ENCODE assay signal across 8 cellular contexts in the genomic region with DNA sequence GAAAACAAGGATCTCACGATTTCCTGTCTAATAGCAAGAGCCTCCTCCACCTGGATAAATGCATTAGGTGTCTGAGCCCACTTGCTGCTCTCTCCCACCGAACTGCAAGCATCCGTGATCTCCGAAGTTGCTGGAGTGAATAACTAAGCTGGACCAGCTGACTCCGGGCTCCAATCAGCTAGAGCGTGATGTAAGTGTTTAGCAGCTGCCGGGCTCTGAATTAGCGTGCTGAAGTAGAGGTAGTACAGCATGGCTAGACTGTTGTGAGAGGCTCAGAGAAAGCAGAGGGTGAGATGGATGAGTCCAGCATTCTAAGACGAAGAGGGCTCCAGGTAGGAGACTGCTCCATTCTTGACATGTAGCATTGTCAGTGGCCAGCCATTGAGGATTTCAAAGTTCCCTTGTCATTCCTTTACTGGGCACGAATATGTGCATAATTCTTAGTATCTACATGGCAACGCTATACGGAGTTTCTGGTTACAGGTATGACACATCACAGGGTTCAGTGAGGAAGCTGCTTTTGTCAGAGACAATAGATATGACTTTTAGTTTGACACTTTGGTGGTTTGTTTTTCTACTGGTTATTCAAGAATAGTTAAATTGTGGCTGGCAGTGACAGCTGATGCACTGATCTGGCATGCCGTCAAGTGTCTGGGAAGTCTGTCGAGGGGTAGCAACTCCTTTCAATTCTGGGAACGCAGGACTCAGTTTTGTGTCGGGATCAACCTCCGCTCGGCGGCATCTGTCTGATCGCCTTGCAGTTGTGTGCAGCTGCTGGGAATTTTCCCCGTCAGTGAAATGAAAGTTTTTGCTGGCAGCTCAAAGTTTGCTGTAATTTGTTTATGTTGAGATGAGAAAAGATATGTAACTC.
DNase-seq lines count a peak whose midpoint lies in the region; ATAC-seq and TF ChIP-seq lines count a peak whose summit lies in the region.

No MANE protein-coding gene starts in this region.

- WGBS in thymus, result 4% methylated on average over 21 of the region's 21 CpGs

- H4K20me1 ChIP-seq in PC-3 (ENCODE audit: low read length), result no peaks in the 10 kb centered on the region

- H3K27ac ChIP-seq in PC-3 (ENCODE audit: low read length) (no peak overlapping the region), thymus (ENCODE audit: low read depth) (peak overlapping the region; percentile 68)

- H3K36me3 Mint-ChIP-seq in activated naive CD4-positive, alpha-beta T cell treated with anti-CD3 and anti-CD28 coated beads, Interleukin-2, amount 50 U/mL, for 24 hours, result no peaks in the 10 kb centered on the region
- H3K36me3 Mint-ChIP-seq in neural crest cell (ENCODE audit: low read depth), result no peaks in the 10 kb centered on the region

- DNase-seq in GM03348 (ENCODE audit: low spot score), result peak; percentile 79
- DNase-seq in PC-3, result peak; percentile 47
- peak; percentile 88 for DNase-seq in globus pallidus (ENCODE audit: low spot score)
- DNase-seq in neural crest cell (ENCODE audit: low read depth, low spot score), result peak; percentile 30
- no peak for DNase-seq in NCI-H446 (lab: John Stamatoyannopoulos, UW)

- peak overlapping the region; percentile 65 for H3K4me3 ChIP-seq in PC-3 (ENCODE audit: low read length)
- peak overlapping the region; percentile 51 for H3K4me3 ChIP-seq in thymus (ENCODE audit: low read length)

- no peaks in the 10 kb centered on the region for H3K9me3 ChIP-seq in PC-3 (ENCODE audit: low read length)
- no peaks in the 10 kb centered on the region for H3K9me3 ChIP-seq in thymus (ENCODE audit: control insufficient read depth)

- BruUV-seq in PC-3 (replicated peaks; lab: Mats Ljungman, UMichigan), result no TSS peak

- H2AFZ ChIP-seq in PC-3 (ENCODE audit: low read length), result peak overlapping the region; percentile 50

- H3K4me2 ChIP-seq in PC-3 (ENCODE audit: low read length), result peak overlapping the region; percentile 80

- peak overlapping the region; percentile 68 for H3K4me3 Mint-ChIP-seq in activated naive CD4-positive, alpha-beta T cell treated with anti-CD3 and anti-CD28 coated beads, Interleukin-2, amount 50 U/mL, for 24 hours
- peak overlapping the region; percentile 75 for H3K4me3 Mint-ChIP-seq in neural crest cell

- no peaks in the 10 kb centered on the region for H3F3A ChIP-seq in PC-3 (ENCODE audit: low read length, unreplicated experiment)

- H3K4me1 ChIP-seq in PC-3 (ENCODE audit: insufficient read depth, low read length) (peaks cover 7% of the 10 kb centered on the region; the same call in 1 of the 2 replicates), thymus (ENCODE audit: control insufficient read depth, insufficient read depth, low read length) (peaks cover 4% of the 10 kb centered on the region)

- no peaks in the 10 kb centered on the region for H3K79me2 ChIP-seq in PC-3 (ENCODE audit: low read length)

- intact Hi-C loops in PC-3 (cut with micrococcal nuclease), result no loop called here

- TF ChIP-seq CTCF in PC-3 (conservative IDR thresholded peaks at IDR 0.05; ENCODE audit: low read depth, low read length) (no peak), neural crest cell (conservative IDR thresholded peaks at IDR 0.05) (no peak)

- H3K9me3 Mint-ChIP-seq in activated naive CD4-positive, alpha-beta T cell treated with anti-CD3 and anti-CD28 coated beads, Interleukin-2, amount 50 U/mL, for 24 hours, result no peaks in the 10 kb centered on the region
- H3K9me3 Mint-ChIP-seq in neural crest cell, result no peaks in the 10 kb centered on the region

- CTCF ChIA-PET in PC-3 (lab: Charles Lee), result no interaction called here

- peaks cover 23% of the 10 kb centered on the region for H3K4me1 Mint-ChIP-seq in activated naive CD4-positive, alpha-beta T cell treated with anti-CD3 and anti-CD28 coated beads, Interleukin-2, amount 50 U/mL, for 24 hours
- H3K4me1 Mint-ChIP-seq in neural crest cell, result peaks cover 22% of the 10 kb centered on the region

- H3K27me3 ChIP-seq in PC-3 (ENCODE audit: low read length), result no peaks in the 10 kb centered on the region
- no peaks in the 10 kb centered on the region for H3K27me3 ChIP-seq in thymus (ENCODE audit: control insufficient read depth, insufficient read depth)

- peak overlapping the region; percentile 14 for H3K27ac Mint-ChIP-seq in activated naive CD4-positive, alpha-beta T cell treated with anti-CD3 and anti-CD28 coated beads, Interleukin-2, amount 50 U/mL, for 24 hours
- no peak overlapping the region for H3K27ac Mint-ChIP-seq in neural crest cell (ENCODE audit: unreplicated experiment)

- POLR2A ChIA-PET in PC-3 (lab: Charles Lee; ENCODE audit: unreplicated experiment), result no interaction called here

- no peaks in the 10 kb centered on the region for H3K9me2 ChIP-seq in PC-3 (replicated peaks; ENCODE audit: low read length)

- ATAC-seq in HG03060 (IDR thresholded peaks at IDR 0.05; ENCODE audit: low read depth, unreplicated experiment) (peak; percentile 42), PC-3 (peak; percentile 71)

- H3K9ac ChIP-seq in PC-3 (ENCODE audit: low read length), result no peak overlapping the region

- H3K36me3 ChIP-seq in PC-3 (ENCODE audit: low read depth, low read length), result no peaks in the 10 kb centered on the region
- H3K36me3 ChIP-seq in thymus (ENCODE audit: control insufficient read depth, insufficient read depth), result no peaks in the 10 kb centered on the region

- H3K27me3 Mint-ChIP-seq in activated naive CD4-positive, alpha-beta T cell treated with anti-CD3 and anti-CD28 coated beads, Interleukin-2, amount 50 U/mL, for 24 hours, result peaks cover 20% of the 10 kb centered on the region
- H3K27me3 Mint-ChIP-seq in neural crest cell (ENCODE audit: low read depth), result peaks cover 36% of the 10 kb centered on the region

Comparison
In these comparisons a context has a peak if more than half of its experiments do, and no peak if none do; other contexts are left out.
1. DNase-seq: peak in GM03348 (single experiment), PC-3 (single experiment), globus pallidus (single experiment) and neural crest cell (single experiment); none in NCI-H446 (0 of 2).